In the genomic region with DNA sequence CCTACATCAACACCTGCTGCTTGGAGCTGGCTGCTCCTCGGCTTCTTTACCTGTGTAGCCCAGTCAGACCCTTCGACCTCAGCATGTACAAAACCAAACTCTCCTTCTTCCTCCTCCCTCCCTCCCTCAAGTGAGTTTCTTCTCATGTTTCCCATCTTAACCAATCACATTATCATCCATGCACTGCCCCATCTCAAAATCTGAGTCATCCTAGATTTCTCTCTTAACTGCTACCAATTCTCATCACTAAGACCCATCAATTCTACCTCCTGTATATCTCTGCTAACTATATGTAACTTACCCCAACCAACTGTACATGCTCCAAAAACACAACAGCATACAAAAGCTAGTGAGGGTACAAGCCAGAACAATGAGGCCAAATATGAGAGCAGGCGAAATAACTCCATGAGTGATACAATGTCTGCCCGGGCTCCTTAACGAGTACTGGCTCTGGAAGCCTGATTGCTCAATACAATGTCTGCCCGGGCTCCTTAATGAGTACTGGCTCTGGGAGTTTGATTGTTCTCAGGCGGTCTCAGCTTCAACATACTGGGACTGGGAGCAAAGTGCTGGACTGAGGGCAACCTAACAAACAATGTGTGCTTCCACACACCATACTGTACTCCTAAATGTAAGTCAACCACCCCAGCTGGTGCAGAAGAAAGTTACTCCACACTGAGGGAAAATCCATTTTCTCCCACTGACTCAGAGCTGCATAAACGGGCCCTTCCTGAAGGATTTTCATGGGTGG, we compare ENCODE assay signal across 6 cellular contexts. TPM values are rescaled to one million over a fixed set of nuclear protein-coding genes. Genes with fewer than 3 reads are reported as not detected.
"Had no signal": no experiment of that assay in that cellular context is flagged by ENCODE, and none has a peak within 500 bp of the region (broad histone marks: within the 10 kb centered on the region; RNA-seq: fewer than 3 reads in every experiment).

No MANE protein-coding gene starts in this region.

RNA-seq across cellular contexts. Expression of a gene that starts 18.7 kb away (rescaled TPM):
- total RNA-seq: NCI-H460 had no signal

RNA-seq across cellular contexts. Expression of a gene that starts 36.8 kb away (rescaled TPM):
- total RNA-seq: activated B cell treated with CpG ODN at 0.5 μM for 24 hours; activated CD4-positive, alpha-beta memory T cell treated with anti-CD3 and anti-CD28 coated beads for 36 hours; activated CD4-positive, alpha-beta T cell treated with anti-CD3 and anti-CD28 coated beads, Interleukin-2, amount 10 ng/mL, durations not matched to agents 7 days and 5 days; activated naive CD4-positive, alpha-beta T cell treated with anti-CD3 and anti-CD28 coated beads for 36 hours; NCI-H460; PC-9 had no signal
